Comparison of ENCODE assay signal across 33 cellular contexts in the genomic region with DNA sequence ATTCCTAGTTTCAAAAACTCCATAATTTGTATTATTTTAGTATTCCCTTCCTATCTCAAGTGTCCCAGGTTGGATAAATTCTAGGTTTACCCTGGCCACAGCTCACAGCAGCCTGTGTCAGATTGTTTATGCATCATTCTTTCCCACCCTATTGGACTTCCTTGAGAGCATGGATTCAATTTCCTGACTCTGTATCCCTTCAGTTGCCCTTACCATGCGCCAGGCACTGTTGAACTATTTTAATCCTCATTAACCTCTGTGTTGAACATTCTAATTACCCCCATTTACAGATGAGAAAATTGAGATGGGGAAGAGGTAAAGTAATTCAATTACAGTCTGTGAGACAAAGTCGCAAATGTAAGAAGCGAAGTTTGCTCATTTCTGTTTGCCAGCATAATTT. TPM values are rescaled to one million over a fixed set of nuclear protein-coding genes. Genes with fewer than 3 reads are reported as not detected.
"Had no signal": no experiment of that assay in that cellular context is flagged by ENCODE, and none has a peak within 500 bp of the region (broad histone marks: within the 10 kb centered on the region; RNA-seq: fewer than 3 reads in every experiment).

No MANE protein-coding gene starts in this region.

- H3K9me3 Mint-ChIP-seq: activated naive CD4-positive, alpha-beta T cell treated with anti-CD3 and anti-CD28 coated beads, Interleukin-2, amount 10 ng/mL, durations not matched to agents 7 days and 5 days; activated naive CD8-positive, alpha-beta T cell treated with anti-CD3 and anti-CD28 coated beads, Interleukin-2, amount 10 ng/mL, durations not matched to agents 7 days and 5 days; activated T-helper 1 cell treated with anti-CD3 and anti-CD28 coated beads, Interleukin-12 subunit alpha, Interleukin-12 subunit beta, Interleukin-2, Interleukin-4 antibody, amounts not matched to agents 30 ng/mL and 10 ng/mL and 1 ng/mL, durations not matched to agents 14 hours and 24 hours and 36 hours; effector memory CD8-positive, alpha-beta T cell; immature natural killer cell; stimulated activated naive CD8-positive, alpha-beta T cell treated with anti-CD3 and anti-CD28 coated beads, Interleukin-15, amount 100 ng/mL, for 72 hours had no signal

- H3K9me3 ChIP-seq: ascending aorta, neutrophil, ovary, prostate gland, upper lobe of right lung had no signal

- H3K4me3 Mint-ChIP-seq: activated naive CD4-positive, alpha-beta T cell treated with anti-CD3 and anti-CD28 coated beads, Interleukin-2, amount 10 ng/mL, durations not matched to agents 7 days and 5 days; activated naive CD8-positive, alpha-beta T cell treated with anti-CD3 and anti-CD28 coated beads, Interleukin-2, amount 10 ng/mL, durations not matched to agents 7 days and 5 days; activated T-helper 1 cell treated with anti-CD3 and anti-CD28 coated beads, Interleukin-12 subunit alpha, Interleukin-12 subunit beta, Interleukin-2, Interleukin-4 antibody, amounts not matched to agents 30 ng/mL and 10 ng/mL and 1 ng/mL, durations not matched to agents 14 hours and 24 hours and 36 hours; brain; effector memory CD8-positive, alpha-beta T cell; immature natural killer cell; mesothelial cell of epicardium; naive B cell; nephron progenitor cell; stimulated activated memory B cell treated with anti-CD40 and anti-IgM and Interleukin-4, amounts not matched to agents 10 μg/mL and 1 μg/mL and 100 μg/mL, for 72 hours; stimulated activated naive CD8-positive, alpha-beta T cell treated with anti-CD3 and anti-CD28 coated beads, Interleukin-15, amount 100 ng/mL, for 72 hours had no signal

- DNase-seq: activated CD4-positive, alpha-beta T cell treated with anti-CD3 and anti-CD28 coated beads for 48 hours; activated CD4-positive, alpha-beta T cell treated with anti-CD3 and anti-CD28 coated beads, Interleukin-2, amount 50 U/mL, for 48 hours; activated CD8-positive, alpha-beta memory T cell treated with anti-CD3 and anti-CD28 coated beads for 24 hours; activated effector memory CD4-positive, alpha-beta T cell treated with anti-CD3 and anti-CD28 coated beads, Interleukin-2, amount 50 U/mL, for 16 hours; activated naive CD4-positive, alpha-beta T cell treated with anti-CD3 and anti-CD28 coated beads, Interleukin-2, amount 10 ng/mL, durations not matched to agents 7 days and 5 days; activated naive CD8-positive, alpha-beta T cell treated with anti-CD3 and anti-CD28 coated beads, Interleukin-2, amount 10 ng/mL, durations not matched to agents 7 days and 5 days; effector memory CD8-positive, alpha-beta T cell; foreskin keratinocyte; heart left ventricle; hypothalamus; immature natural killer cell; kidney; left colon; naive B cell; nephron progenitor cell; ovary; stimulated activated CD4-positive, alpha-beta T cell treated with anti-CD3 and anti-CD28 coated beads, Interleukin-1b, Interleukin-23, amount 100 ng/mL, for 48 hours; stimulated activated CD4-positive, alpha-beta T cell treated with anti-CD3 and anti-CD28 coated beads, Interleukin-4, amount 100 ng/mL, for 4 hours; stimulated activated CD8-positive, alpha-beta memory T cell treated with anti-CD3 and anti-CD28 coated beads, Interleukin-4, amount 100 ng/mL, for 48 hours; stimulated activated naive CD8-positive, alpha-beta T cell treated with anti-CD3 and anti-CD28 coated beads, Interleukin-15, amount 100 ng/mL, for 72 hours; substantia nigra; upper lobe of right lung had no signal

- H3K36me3 ChIP-seq: ascending aorta, heart left ventricle, neutrophil, ovary, prostate gland, upper lobe of right lung had no signal

- H3K27ac Mint-ChIP-seq: activated naive CD4-positive, alpha-beta T cell treated with anti-CD3 and anti-CD28 coated beads, Interleukin-2, amount 10 ng/mL, durations not matched to agents 7 days and 5 days; activated naive CD8-positive, alpha-beta T cell treated with anti-CD3 and anti-CD28 coated beads, Interleukin-2, amount 10 ng/mL, durations not matched to agents 7 days and 5 days; activated T-helper 1 cell treated with anti-CD3 and anti-CD28 coated beads, Interleukin-12 subunit alpha, Interleukin-12 subunit beta, Interleukin-2, Interleukin-4 antibody, amounts not matched to agents 30 ng/mL and 10 ng/mL and 1 ng/mL, durations not matched to agents 14 hours and 24 hours and 36 hours; brain; effector memory CD8-positive, alpha-beta T cell; immature natural killer cell; mesothelial cell of epicardium; nephron progenitor cell; stimulated activated memory B cell treated with anti-CD40 and anti-IgM and Interleukin-4, amounts not matched to agents 10 μg/mL and 1 μg/mL and 100 μg/mL, for 72 hours; stimulated activated naive CD8-positive, alpha-beta T cell treated with anti-CD3 and anti-CD28 coated beads, Interleukin-15, amount 100 ng/mL, for 72 hours had no signal

- ATAC-seq: activated CD4-positive, CD25-positive, alpha-beta regulatory T cell treated with anti-CD3 and anti-CD28 coated beads, Interleukin-2, amount 50 U/mL, for 24 hours; effector memory CD8-positive, alpha-beta T cell; esophagus mucosa; foreskin keratinocyte; heart left ventricle; left colon; stimulated activated memory B cell treated with anti-CD40 and anti-IgM and Interleukin-4, amounts not matched to agents 10 μg/mL and 1 μg/mL and 100 μg/mL, for 72 hours; stimulated activated naive CD8-positive, alpha-beta T cell treated with anti-CD3 and anti-CD28 coated beads, Interleukin-15, amount 100 ng/mL, for 72 hours; upper lobe of right lung had no signal

- H3K27ac ChIP-seq: ascending aorta, coronary artery, foreskin keratinocyte, neutrophil, ovary, prostate gland, upper lobe of right lung had no signal

- H3K27me3 Mint-ChIP-seq: brain; naive B cell; stimulated activated memory B cell treated with anti-CD40 and anti-IgM and Interleukin-4, amounts not matched to agents 10 μg/mL and 1 μg/mL and 100 μg/mL, for 72 hours had no signal

- H3K4me2 ChIP-seq: smooth muscle cell had no signal

- H3K27me3 ChIP-seq: ascending aorta, foreskin keratinocyte, heart left ventricle, ovary, upper lobe of right lung had no signal

- H3K4me3 ChIP-seq: ascending aorta, coronary artery, heart left ventricle, ovary, prostate gland, smooth muscle cell, upper lobe of right lung had no signal

- H3K36me3 Mint-ChIP-seq: activated naive CD4-positive, alpha-beta T cell treated with anti-CD3 and anti-CD28 coated beads, Interleukin-2, amount 10 ng/mL, durations not matched to agents 7 days and 5 days; activated naive CD8-positive, alpha-beta T cell treated with anti-CD3 and anti-CD28 coated beads, Interleukin-2, amount 10 ng/mL, durations not matched to agents 7 days and 5 days; brain; immature natural killer cell; mesothelial cell of epicardium; stimulated activated memory B cell treated with anti-CD40 and anti-IgM and Interleukin-4, amounts not matched to agents 10 μg/mL and 1 μg/mL and 100 μg/mL, for 72 hours had no signal

RNA-seq across cellular contexts. Expression of gene STEAP1B, which starts 58.8 kb away (rescaled TPM):
- total RNA-seq: ascending aorta had no signal
- polyA plus RNA-seq: immature natural killer cell, smooth muscle cell had no signal
